8 cellular contexts compared by ENCODE assay signal in the genomic region with DNA sequence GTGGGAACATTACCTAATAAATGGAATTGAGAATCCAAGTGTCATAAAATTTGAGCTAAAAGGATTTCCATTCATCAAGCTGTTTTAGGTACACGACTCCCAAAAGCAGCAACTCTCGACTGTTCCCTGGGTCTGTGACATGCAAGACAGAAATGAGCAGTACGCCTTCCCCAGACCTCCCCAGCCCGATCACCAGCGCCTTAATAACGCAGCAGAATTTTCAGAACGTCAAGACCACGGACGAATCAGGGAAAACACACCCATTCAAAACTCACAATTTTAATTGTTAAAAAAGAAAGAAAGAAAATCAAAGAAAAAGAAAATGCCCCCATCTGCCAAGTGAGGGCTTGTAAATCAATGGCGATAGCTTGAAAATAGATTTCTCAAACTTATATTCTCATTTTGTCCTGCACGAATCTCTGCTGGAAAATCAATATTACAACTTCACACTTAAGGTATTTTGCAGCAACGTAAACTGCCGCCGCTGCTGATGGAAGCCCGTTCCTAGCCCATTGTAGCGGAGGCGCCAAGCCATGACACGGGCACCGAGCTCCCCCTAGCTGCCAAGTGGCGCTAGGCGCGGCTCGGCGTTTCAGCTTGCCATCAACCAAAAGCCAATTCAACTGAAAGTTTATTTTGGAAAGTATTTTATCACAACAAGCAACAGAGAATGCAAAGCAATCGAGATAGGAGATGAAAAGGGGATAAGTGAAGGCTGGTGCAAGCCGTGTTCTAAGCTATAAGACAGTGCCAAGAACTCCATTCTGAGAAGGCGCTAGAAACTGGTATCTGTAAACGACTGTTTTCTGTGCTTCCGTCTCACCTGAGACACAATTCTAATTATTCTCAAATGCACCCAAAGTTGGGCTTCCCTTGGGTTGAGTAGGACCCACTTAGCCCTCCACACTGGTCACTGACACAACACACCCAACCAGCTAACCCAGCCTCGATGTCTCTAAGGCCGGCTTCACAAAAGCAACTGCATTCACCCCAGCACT. TPM values are rescaled to one million over a fixed set of nuclear protein-coding genes. Genes with fewer than 3 reads are reported as not detected.
DNase-seq lines count a peak whose midpoint lies in the region; ATAC-seq and TF ChIP-seq lines count a peak whose summit lies in the region.

No MANE protein-coding gene starts in this region.

- H3K27me3 ChIP-seq in HL-60 (ENCODE audit: insufficient read depth, poor library complexity, severe bottlenecking) (peaks cover 74% of the 10 kb centered on the region), OCI-LY3 (ENCODE audit: low read depth, low read length) (no peaks in the 10 kb centered on the region), esophagus muscularis mucosa (peaks cover 0 to 92% (median 44%) of the 10 kb centered on the region in 4 donors)

- no peaks in the 10 kb centered on the region for H4K20me1 ChIP-seq in OCI-LY3 (ENCODE audit: insufficient read depth, low read length)

- peaks cover 65% of the 10 kb centered on the region for H3K4me1 Mint-ChIP-seq in activated T-cell treated with anti-CD3 and anti-CD28 coated beads, Interleukin-2, amount 50 U/mL, for 24 hours (ENCODE audit: low read depth)
- peaks cover 56% of the 10 kb centered on the region for H3K4me1 Mint-ChIP-seq in nephron

- ATAC-seq in GM18511 (IDR thresholded peaks at IDR 0.05; ENCODE audit: unreplicated experiment) = peak; percentile 74
- ATAC-seq in stimulated activated naive CD8-positive, alpha-beta T cell treated with anti-CD3 and anti-CD28 coated beads, Interleukin-15, Interleukin-2, amounts not matched to agents 100 U/mL and 50 U/mL, for 24 hours = peak; percentile 50

- H3K4me1 ChIP-seq in OCI-LY3 (ENCODE audit: low read length) = peaks cover 7% of the 10 kb centered on the region
- H3K4me1 ChIP-seq in esophagus muscularis mucosa = peaks cover 14 to 28% (median 24%) of the 10 kb centered on the region in 4 donors

- peak overlapping the region; percentile 58 for H3K4me2 ChIP-seq in OCI-LY3 (ENCODE audit: low read length)

- no peaks in the 10 kb centered on the region for H3K27me3 Mint-ChIP-seq in activated T-cell treated with anti-CD3 and anti-CD28 coated beads, Interleukin-2, amount 50 U/mL, for 24 hours
- peaks cover 93% of the 10 kb centered on the region for H3K27me3 Mint-ChIP-seq in nephron (ENCODE audit: low read depth)

- no peak for TF ChIP-seq POLR2A in esophagus muscularis mucosa (IDR thresholded peaks at IDR 0.05; ENCODE audit: low read depth)

- H3K27ac ChIP-seq in HL-60 (replicated peaks) (no peak overlapping the region), OCI-LY3 (ENCODE audit: low read length) (no peak overlapping the region), esophagus muscularis mucosa (replicated peaks in 1 of 4) (no peak overlapping the region)

- no peak for TF ChIP-seq EP300 in esophagus muscularis mucosa (IDR thresholded peaks at IDR 0.05)

- no peaks in the 10 kb centered on the region for H3K9me3 ChIP-seq in OCI-LY3 (ENCODE audit: insufficient read depth, low read length)
- no peaks in the 10 kb centered on the region for H3K9me3 ChIP-seq in esophagus muscularis mucosa

- 18% methylated on average over 31 of the region's 31 CpGs for WGBS in esophagus muscularis mucosa

- H3K9me3 Mint-ChIP-seq in activated T-cell treated with anti-CD3 and anti-CD28 coated beads, Interleukin-2, amount 50 U/mL, for 24 hours = no peaks in the 10 kb centered on the region
- no peaks in the 10 kb centered on the region for H3K9me3 Mint-ChIP-seq in nephron

- H3K79me2 ChIP-seq in OCI-LY3 (ENCODE audit: low read length) = no peaks in the 10 kb centered on the region

- DNase-seq in AG08396 (ENCODE audit: low spot score) (peak; percentile 84), HL-60 (ENCODE audit: low read depth in 1 of 2, low spot score in 1 of 2) (peak; percentile 56 to 62), esophagus muscularis mucosa (ENCODE audit: extremely low spot score) (no peak)
- peak; percentile 92 for DNase-seq in activated T-cell treated with anti-CD3 and anti-CD28 coated beads, Interleukin-2, amount 50 U/mL, for 24 hours
- peak; percentile 89 for DNase-seq in stimulated activated naive CD8-positive, alpha-beta T cell treated with anti-CD3 and anti-CD28 coated beads, Interleukin-15, Interleukin-2, amounts not matched to agents 100 U/mL and 50 U/mL, for 24 hours

- H3K4me3 ChIP-seq in HL-60 (replicated peaks; ENCODE audit: insufficient read depth, low read length) = no peak overlapping the region
- H3K4me3 ChIP-seq in OCI-LY3 (ENCODE audit: low read length) = peak overlapping the region; percentile 49
- H3K4me3 ChIP-seq in esophagus muscularis mucosa = no peak overlapping the region

- peak; percentile 95 for TF ChIP-seq CTCF in HL-60 (IDR thresholded peaks at IDR 0.05; ENCODE audit: insufficient read depth, low read length)
- peak; percentile 99 for TF ChIP-seq CTCF in OCI-LY3 (IDR thresholded peaks at IDR 0.05; ENCODE audit: low read depth, low read length)
- TF ChIP-seq CTCF in esophagus muscularis mucosa (IDR thresholded peaks at IDR 0.05) = peak in 2 of 3 experiments; percentile 94 to 99
- TF ChIP-seq CTCF in nephron (IDR thresholded peaks at IDR 0.05; ENCODE audit: unreplicated experiment in 3 of 3) = peak; percentile 98 to 99 (median 99)

- H2AFZ ChIP-seq in OCI-LY3 (ENCODE audit: low read depth, low read length) = peak overlapping the region; percentile 40

- H3K36me3 Mint-ChIP-seq in activated T-cell treated with anti-CD3 and anti-CD28 coated beads, Interleukin-2, amount 50 U/mL, for 24 hours (ENCODE audit: low read depth) = peaks cover 83% of the 10 kb centered on the region
- H3K36me3 Mint-ChIP-seq in nephron (ENCODE audit: low read depth) = no peaks in the 10 kb centered on the region

- no peak overlapping the region for H3K9ac ChIP-seq in OCI-LY3 (ENCODE audit: low read length)

- peak overlapping the region; percentile 100 for H3K27ac Mint-ChIP-seq in activated T-cell treated with anti-CD3 and anti-CD28 coated beads, Interleukin-2, amount 50 U/mL, for 24 hours
- peak overlapping the region in 1 of 3 experiments; percentile 60 for H3K27ac Mint-ChIP-seq in nephron

- intact Hi-C loops in esophagus muscularis mucosa (cut with DNase I) = no loop called here

- H3K36me3 ChIP-seq in OCI-LY3 (replicated peaks; ENCODE audit: low read depth, low read length) (no peaks in the 10 kb centered on the region), esophagus muscularis mucosa (no peaks in the 10 kb centered on the region)

- H3K4me3 Mint-ChIP-seq in activated T-cell treated with anti-CD3 and anti-CD28 coated beads, Interleukin-2, amount 50 U/mL, for 24 hours = peak overlapping the region; percentile 99
- peak overlapping the region; percentile 50 to 77 (median 71) for H3K4me3 Mint-ChIP-seq in nephron

RNA-seq across cellular contexts. Expression of gene BCL11B, which starts 5.5 kb away (rescaled TPM):
- under 1 TPM; 0.34 to 0.65 (median 0.46) TPM for total RNA-seq in esophagus muscularis mucosa
